20 cellular contexts compared by ENCODE assay signal in the genomic region with DNA sequence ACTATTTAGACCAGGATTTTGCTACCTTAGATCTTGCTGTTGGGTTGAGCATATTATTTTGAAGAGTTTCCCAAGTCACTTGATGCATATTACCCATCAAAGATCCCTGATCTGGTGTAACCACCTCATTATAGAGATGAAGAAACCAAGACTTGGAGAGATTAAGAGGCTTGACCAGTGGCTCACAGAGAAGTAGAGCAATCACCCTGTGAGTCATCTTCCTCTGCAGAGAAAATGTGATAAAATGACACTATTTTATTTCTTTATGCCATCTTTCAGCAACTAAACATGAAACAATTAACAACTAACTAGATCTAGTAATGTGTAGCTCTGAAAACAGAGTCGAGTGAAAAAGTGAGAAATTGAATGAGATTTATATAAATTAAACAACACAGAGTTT.
"Had no signal": no experiment of that assay in that cellular context is flagged by ENCODE, and none has a peak within 500 bp of the region (broad histone marks: within the 10 kb centered on the region; RNA-seq: fewer than 3 reads in every experiment).

No MANE protein-coding gene starts in this region.

- ATAC-seq: activated CD8-positive, alpha-beta T cell treated with anti-CD3 and anti-CD28 coated beads, Interleukin-2, amount 10 ng/mL, durations not matched to agents 7 days and 5 days; activated naive CD4-positive, alpha-beta T cell treated with anti-CD3 and anti-CD28 coated beads, Interleukin-2, amount 50 U/mL, for 72 hours; activated T-cell treated with anti-CD3 and anti-CD28 coated beads, Interleukin-2, amount 50 U/mL, for 72 hours; left ventricle myocardium superior; naive thymus-derived CD8-positive, alpha-beta T cell; pancreas; sciatic nerve; stimulated activated naive CD8-positive, alpha-beta T cell treated with anti-CD3 and anti-CD28 coated beads, Interleukin-15, amount 100 ng/mL, for 72 hours; T-helper 17 cell; upper lobe of right lung; WTC11 had no signal

- DNase-seq: activated CD4-positive, alpha-beta T cell treated with anti-CD3 and anti-CD28 coated beads for 48 hours; activated CD8-positive, alpha-beta memory T cell treated with anti-CD3 and anti-CD28 coated beads, Interleukin-2, amount 50 U/mL, for 4 hours; activated CD8-positive, alpha-beta T cell treated with anti-CD3 and anti-CD28 coated beads, Interleukin-2, amount 10 ng/mL, durations not matched to agents 7 days and 5 days; activated gamma-delta T cell; activated T-cell treated with anti-CD3 and anti-CD28 coated beads, Interleukin-2, amount 50 U/mL, for 72 hours; cerebellar nuclear complex; effector memory CD4-positive, alpha-beta T cell; left ventricle myocardium superior; naive thymus-derived CD8-positive, alpha-beta T cell; pancreas; stimulated activated CD4-positive, alpha-beta T cell treated with anti-CD3 and anti-CD28 coated beads, Interleukin-1b, Interleukin-23, amount 100 ng/mL, for 48 hours; stimulated activated naive CD8-positive, alpha-beta T cell treated with anti-CD3 and anti-CD28 coated beads, Interleukin-15, amount 100 ng/mL, for 72 hours; T-helper 17 cell; upper lobe of right lung had no signal

- H3K27ac Mint-ChIP-seq: activated CD8-positive, alpha-beta T cell treated with anti-CD3 and anti-CD28 coated beads, Interleukin-2, amount 10 ng/mL, durations not matched to agents 7 days and 5 days; activated naive CD4-positive, alpha-beta T cell treated with anti-CD3 and anti-CD28 coated beads, Interleukin-2, amount 50 U/mL, for 72 hours; activated T-cell treated with anti-CD3 and anti-CD28 coated beads, Interleukin-2, amount 50 U/mL, for 72 hours; brain; memory B cell; stimulated activated naive CD8-positive, alpha-beta T cell treated with anti-CD3 and anti-CD28 coated beads, Interleukin-15, amount 100 ng/mL, for 72 hours; T-helper 17 cell; WTC11 had no signal

- H3K4me1 ChIP-seq: pancreas, upper lobe of right lung had no signal

- H3K4me3 ChIP-seq: hepatocyte, pancreas, upper lobe of right lung had no signal

- H3K27me3 ChIP-seq: hepatocyte, pancreas, upper lobe of right lung had no signal

- H3K4me2 ChIP-seq: hepatocyte had no signal

- H3K27ac ChIP-seq: hepatocyte, pancreas, upper lobe of right lung had no signal

- H3K36me3 Mint-ChIP-seq: activated naive CD4-positive, alpha-beta T cell treated with anti-CD3 and anti-CD28 coated beads, Interleukin-2, amount 50 U/mL, for 72 hours; brain; memory B cell; naive thymus-derived CD8-positive, alpha-beta T cell; WTC11 had no signal

- H3K9me3 ChIP-seq: pancreas, upper lobe of right lung had no signal

- H3K79me2 ChIP-seq: hepatocyte had no signal

- H3K36me3 ChIP-seq: pancreas, upper lobe of right lung had no signal

- H3K4me3 Mint-ChIP-seq: activated CD8-positive, alpha-beta T cell treated with anti-CD3 and anti-CD28 coated beads, Interleukin-2, amount 10 ng/mL, durations not matched to agents 7 days and 5 days; activated T-cell treated with anti-CD3 and anti-CD28 coated beads, Interleukin-2, amount 50 U/mL, for 72 hours; brain; memory B cell; naive thymus-derived CD8-positive, alpha-beta T cell; stimulated activated naive CD8-positive, alpha-beta T cell treated with anti-CD3 and anti-CD28 coated beads, Interleukin-15, amount 100 ng/mL, for 72 hours; T-helper 17 cell; WTC11 had no signal

- H3K9me3 Mint-ChIP-seq: activated naive CD4-positive, alpha-beta T cell treated with anti-CD3 and anti-CD28 coated beads, Interleukin-2, amount 50 U/mL, for 72 hours; brain; memory B cell; naive thymus-derived CD8-positive, alpha-beta T cell; stimulated activated naive CD8-positive, alpha-beta T cell treated with anti-CD3 and anti-CD28 coated beads, Interleukin-15, amount 100 ng/mL, for 72 hours had no signal

- H3K4me1 Mint-ChIP-seq: memory B cell; naive thymus-derived CD8-positive, alpha-beta T cell; stimulated activated naive CD8-positive, alpha-beta T cell treated with anti-CD3 and anti-CD28 coated beads, Interleukin-15, amount 100 ng/mL, for 72 hours; T-helper 17 cell had no signal

- H2AFZ ChIP-seq: hepatocyte had no signal
